ENCODE assay signal across 8 cellular contexts in genomic region chr2:73812635-73813034, GRCh38. TPM values are rescaled to one million over a fixed set of nuclear protein-coding genes. Genes with fewer than 3 reads are reported as not detected.
"Had no signal": no experiment of that assay in that cellular context is flagged by ENCODE, and none has a peak within 500 bp of the region (broad histone marks: within the 10 kb centered on the region; RNA-seq: fewer than 3 reads in every experiment).

No MANE protein-coding gene starts in this region.

- H3K4me2 ChIP-seq: GM23338 had no signal

- ATAC-seq: GM23338 had no signal

- H3K4me3 ChIP-seq: GM23338 had no signal

- H2AFZ ChIP-seq: GM23338 had no signal

- DNase-seq: H9, HCEC 1CT, IMR-90, KBM-7 had no signal

- FAIRE-seq: H1, H54 had no signal

RNA-seq across cellular contexts. Expression of gene C2orf78, which starts 28.7 kb away (rescaled TPM):
- total RNA-seq: HT-29, IMR-90 had no signal
